17 cellular contexts compared by ENCODE assay signal in genomic region chr2:20988906-20989305, GRCh38. TPM values are rescaled to one million over a fixed set of nuclear protein-coding genes. Genes with fewer than 3 reads are reported as not detected.
A peak's percentile ranks its signal among the peaks of the same experiment; 100 is the strongest.
DNase-seq lines count a peak whose midpoint lies in the region; ATAC-seq, FAIRE-seq and TF ChIP-seq lines count a peak whose summit lies in the region.
"Had no signal": no experiment of that assay in that cellular context is flagged by ENCODE, and none has a peak within 500 bp of the region (broad histone marks: within the 10 kb centered on the region; RNA-seq: fewer than 3 reads in every experiment).

No MANE protein-coding gene starts in this region.

- H2AFZ ChIP-seq in PC-9: no peak overlapping the region

- no peaks in the 10 kb centered on the region; a peak in 1 of 22 replicates for H4K20me1 ChIP-seq in BLaER1 treated with 17β-estradiol and CSF1 and Interleukin-3, amounts not matched to agents 10 nM and 100 nM
- H4K20me1 ChIP-seq in PC-9 (ENCODE audit: insufficient read depth): no peaks in the 10 kb centered on the region

- peak overlapping the region in 1 of 11 experiments; percentile 47; a peak in 2 of 22 replicates for H3K9ac ChIP-seq in BLaER1 treated with 17β-estradiol and CSF1 and Interleukin-3, amounts not matched to agents 10 nM and 100 nM

- no peaks in the 10 kb centered on the region for H3K9me3 Mint-ChIP-seq in osteocyte (ENCODE audit: unreplicated experiment)

- H3K79me2 ChIP-seq in PC-9 (ENCODE audit: low read depth): no peaks in the 10 kb centered on the region

- TF ChIP-seq CTCF in osteocyte (IDR thresholded peaks at IDR 0.05) (no peak), lower lobe of right lung (IDR thresholded peaks at IDR 0.05) (no peak), PC-9 (conservative IDR thresholded peaks at IDR 0.05) (no peak)

- H3K27ac ChIP-seq in BLaER1 treated with 17β-estradiol and CSF1 and Interleukin-3, amounts not matched to agents 10 nM and 100 nM: peak overlapping the region in 1 of 11 experiments; percentile 29; a peak in 1 of 22 replicates
- H3K27ac ChIP-seq in caudate nucleus (ENCODE audit: low read depth, low read length) (no peak overlapping the region), lower lobe of right lung (no peak overlapping the region), PC-9 (no peak overlapping the region)

- 0 out of 22 replicates have a peak, but pooled peaks cover 0 to 5% (median 0%) of the 10 kb centered on the region in 11 experiments for H3K9me3 ChIP-seq in BLaER1 treated with 17β-estradiol and CSF1 and Interleukin-3, amounts not matched to agents 10 nM and 100 nM (replicated peaks in 1 of 11)
- H3K9me3 ChIP-seq in lower lobe of right lung (no peaks in the 10 kb centered on the region), PC-9 (ENCODE audit: insufficient read depth, low read depth) (no peaks in the 10 kb centered on the region)

- no peaks in the 10 kb centered on the region for H3K36me3 ChIP-seq in BLaER1 treated with 17β-estradiol and CSF1 and Interleukin-3, amounts not matched to agents 10 nM and 100 nM
- H3K36me3 ChIP-seq in lower lobe of right lung: no peaks in the 10 kb centered on the region
- H3K36me3 ChIP-seq in PC-9 (ENCODE audit: low read depth): no peaks in the 10 kb centered on the region

- POLR2A ChIA-PET in PC-9 (lab: Charles Lee; ENCODE audit: unreplicated experiment): interaction anchor here (0.7 kb wide), 1 partner anchor 1163 kb away, joined by 3 read pairs; no protein-coding TSS in a partner anchor

- peak; percentile 54 for FAIRE-seq in HTR-8/SVneo (lab: Jason Lieb, UNC)
- FAIRE-seq: K562 had no signal

- intact Hi-C loops in lower lobe of right lung (cut with DNase I) (no loop called here), PC-9 (cut with micrococcal nuclease; ENCODE audit: unreplicated experiment) (no loop called here)

- peaks cover 75% of the 10 kb centered on the region for H3K4me1 Mint-ChIP-seq in osteocyte (ENCODE audit: unreplicated experiment)

- H3K4me3 Mint-ChIP-seq in osteocyte (ENCODE audit: unreplicated experiment): no peak overlapping the region

- H3K9me2 ChIP-seq in PC-9 (ENCODE audit: insufficient read depth): no peaks in the 10 kb centered on the region

- peaks cover 4% of the 10 kb centered on the region; the same call in 1 of the 2 replicates for H3F3A ChIP-seq in PC-9 (ENCODE audit: insufficient read depth, low read depth)

- no peaks in the 10 kb centered on the region for H3K27me3 ChIP-seq in BLaER1 treated with 17β-estradiol and CSF1 and Interleukin-3, amounts not matched to agents 10 nM and 100 nM
- H3K27me3 ChIP-seq in lower lobe of right lung (ENCODE audit: low read depth) (no peaks in the 10 kb centered on the region), PC-9 (ENCODE audit: insufficient read depth, low read depth) (peaks cover 41% of the 10 kb centered on the region)

- BruUV-seq in PC-9 (replicated peaks; lab: Mats Ljungman, UMichigan): no TSS peak

- ATAC-seq in lower lobe of right lung: no peak
- ATAC-seq: K562 had no signal

- H3K27ac Mint-ChIP-seq in osteocyte (ENCODE audit: unreplicated experiment): peak overlapping the region; percentile 75

- H3K4me2 ChIP-seq in BLaER1 treated with 17β-estradiol and CSF1 and Interleukin-3, amounts not matched to agents 10 nM and 100 nM: peak overlapping the region in 9 of 11 experiments; percentile 39 to 95 (median 75); a peak in 17 of 22 replicates
- H3K4me2 ChIP-seq in PC-9: no peak overlapping the region

- CTCF ChIA-PET in PC-9 (lab: Charles Lee): no interaction called here

- peaks cover 0 to 40% (median 33%) of the 10 kb centered on the region in 10 experiments; a peak in 16 of 20 replicates for H3K4me1 ChIP-seq in BLaER1 treated with 17β-estradiol and CSF1 and Interleukin-3, amounts not matched to agents 10 nM and 100 nM
- H3K4me1 ChIP-seq in lower lobe of right lung (no peaks in the 10 kb centered on the region), PC-9 (replicated peaks; ENCODE audit: insufficient read depth) (0 out of 2 replicates have a peak, but pooled peaks cover 5% of the 10 kb centered on the region)

- H3K27me3 Mint-ChIP-seq in osteocyte (ENCODE audit: unreplicated experiment): no peaks in the 10 kb centered on the region

- no peaks in the 10 kb centered on the region for H3K36me3 Mint-ChIP-seq in osteocyte (ENCODE audit: unreplicated experiment)

- H3K4me3 ChIP-seq in BLaER1 treated with 17β-estradiol and CSF1 and Interleukin-3, amounts not matched to agents 10 nM and 100 nM: no peak overlapping the region
- H3K4me3 ChIP-seq in lower lobe of right lung (no peak overlapping the region), PC-9 (no peak overlapping the region)
- H3K4me3 ChIP-seq: K562 had no signal

- no peak for DNase-seq in HTR-8/SVneo (ENCODE audit: insufficient read length, low spot score)
- DNase-seq in islet precursor cell: peak; percentile 91
- DNase-seq in osteocyte (ENCODE audit: extremely low spot score, unreplicated experiment): no peak
- no peak for DNase-seq in NCI-H1417 (lab: John Stamatoyannopoulos, UW)
- DNase-seq in caudate nucleus (lab: John Stamatoyannopoulos, UW): no peak
- DNase-seq in lower lobe of right lung: no peak
- DNase-seq in PC-9: no peak
- DNase-seq: DND-41; HCEC 1CT; NCI-H1417 treated with DMSO at 0.1 percent for 48 hours; NCI-H1930; NCI-H69; NK-92 treated with Interleukin-12 subunit alpha and Interleukin-12 subunit beta, amount 100 ng/mL, for 24 hours; RPMI8226 had no signal

RNA-seq across cellular contexts. Expression of gene APOB, which starts 55.0 kb away (rescaled TPM):
- total RNA-seq in osteocyte (0.21 and 0.24 TPM in 2 replicates), lower lobe of right lung (0.53 TPM), PC-9 (2021) (not detected in 2 replicates)
- total RNA-seq: A172 had no signal
